In genomic region chr12:3160081-3160480, GRCh38 we compare ENCODE assay signal across 14 cellular contexts.
"Had no signal": no experiment of that assay in that cellular context is flagged by ENCODE, and none has a peak within 500 bp of the region (broad histone marks: within the 10 kb centered on the region; RNA-seq: fewer than 3 reads in every experiment).

No MANE protein-coding gene starts in this region.

- H3K9ac ChIP-seq: parathyroid adenoma had no signal

- H3K9me3 ChIP-seq: adrenal gland, body of pancreas, gastroesophageal sphincter, stomach, thoracic aorta had no signal

- DNase-seq: activated CD8-positive, alpha-beta memory T cell treated with anti-CD3 and anti-CD28 coated beads, Interleukin-2, amount 50 U/mL, for 4 hours; activated CD8-positive, alpha-beta T cell treated with anti-CD3 and anti-CD28 coated beads for 36 hours; activated naive CD4-positive, alpha-beta T cell; adrenal gland; body of pancreas; cerebellar nuclear complex; dorsolateral prefrontal cortex; small intestine; stomach; T1000 had no signal

- H3K4me3 ChIP-seq: adrenal gland, body of pancreas, dorsolateral prefrontal cortex, gastroesophageal sphincter, stomach, thoracic aorta had no signal

- H3K27me3 Mint-ChIP-seq: activated CD8-positive, alpha-beta T cell treated with anti-CD3 and anti-CD28 coated beads for 36 hours had no signal

- ATAC-seq: activated CD8-positive, alpha-beta T cell treated with anti-CD3 and anti-CD28 coated beads for 36 hours; body of pancreas; esophagus mucosa; gastroesophageal sphincter had no signal

- H3K36me3 ChIP-seq: adrenal gland, gastroesophageal sphincter, stomach, thoracic aorta had no signal

- H3K9me3 Mint-ChIP-seq: activated CD8-positive, alpha-beta T cell treated with anti-CD3 and anti-CD28 coated beads for 36 hours had no signal

- H3K27me3 ChIP-seq: adrenal gland, body of pancreas, gastroesophageal sphincter, stomach had no signal

- H2AFZ ChIP-seq: parathyroid adenoma had no signal

- H3K4me1 ChIP-seq: adrenal gland had no signal

- H3K4me3 Mint-ChIP-seq: activated CD8-positive, alpha-beta T cell treated with anti-CD3 and anti-CD28 coated beads for 36 hours had no signal

- H3K27ac ChIP-seq: adrenal gland, parathyroid adenoma had no signal

- H3K27ac Mint-ChIP-seq: activated CD8-positive, alpha-beta T cell treated with anti-CD3 and anti-CD28 coated beads for 36 hours had no signal
